8 cellular contexts compared by ENCODE assay signal in genomic region chr19:35267818-35268545, GRCh38. TPM values are rescaled to one million over a fixed set of nuclear protein-coding genes. Genes with fewer than 3 reads are reported as not detected.
DNase-seq lines count a peak whose midpoint lies in the region; ATAC-seq and TF ChIP-seq lines count a peak whose summit lies in the region.

No MANE protein-coding gene starts in this region.

- H3K36me3 ChIP-seq in lower lobe of right lung, result peaks cover 55% of the 10 kb centered on the region

- H3K4me3 Mint-ChIP-seq in activated CD4-positive, alpha-beta memory T cell treated with anti-CD3 and anti-CD28 coated beads for 36 hours, result peak overlapping the region; percentile 87

- intact Hi-C loops in activated CD4-positive, alpha-beta memory T cell treated with anti-CD3 and anti-CD28 coated beads for 36 hours (cut with micrococcal nuclease), result loop anchor here (2.0 to 5.0 kb wide), 3 partner anchors 53 to 126 kb away; partner anchors contain the start of genes FXYD5 and FXYD7
- intact Hi-C loops in lower lobe of right lung (cut with DNase I), result no loop called here

- DNase-seq in SHP77 (lab: John Stamatoyannopoulos, UW) (peak; percentile 18 to 65), SHP77 treated with DMSO at 0.1 percent for 48 hours (lab: John Stamatoyannopoulos, UW) (no peak), NCI-H526 (lab: John Stamatoyannopoulos, UW) (peak; percentile 25 to 91), ecto neural progenitor cell (ENCODE audit: low spot score) (peak; percentile 82), lower lobe of right lung (peak; percentile 88)
- DNase-seq in activated CD4-positive, alpha-beta memory T cell treated with anti-CD3 and anti-CD28 coated beads for 36 hours, result peak; percentile 77
- DNase-seq in stimulated activated CD4-positive, alpha-beta T cell treated with anti-CD3 and anti-CD28 coated beads, TNF-alpha, amount 100 ng/mL, for 24 hours (ENCODE audit: low read depth in 3 of 3), result peak; percentile 45 to 69 (median 60)

- CTCF ChIA-PET in activated CD4-positive, alpha-beta memory T cell treated with anti-CD3 and anti-CD28 coated beads for 36 hours (lab: Charles Lee), result interaction anchor here (0.7 kb wide), 1 partner anchor 127 kb away, joined by 3 read pairs; no protein-coding TSS in a partner anchor

- H3K27me3 ChIP-seq in lower lobe of right lung (ENCODE audit: low read depth), result no peaks in the 10 kb centered on the region

- no peaks in the 10 kb centered on the region for H3K9me3 Mint-ChIP-seq in activated CD4-positive, alpha-beta memory T cell treated with anti-CD3 and anti-CD28 coated beads for 36 hours

- POLR2A ChIA-PET in activated CD4-positive, alpha-beta memory T cell treated with anti-CD3 and anti-CD28 coated beads for 36 hours (lab: Charles Lee), result interaction anchor here (0.6 to 1.2 kb wide), 2 partner anchors 28 to 126 kb away, joined by 3 to 4 read pairs; no protein-coding TSS in a partner anchor

- no peak for TF ChIP-seq CTCF in lower lobe of right lung (IDR thresholded peaks at IDR 0.05)

- peak overlapping the region; percentile 93 for H3K27ac ChIP-seq in lower lobe of right lung

- no peaks in the 10 kb centered on the region for H3K9me3 ChIP-seq in lower lobe of right lung

- H3K27ac Mint-ChIP-seq in activated CD4-positive, alpha-beta memory T cell treated with anti-CD3 and anti-CD28 coated beads for 36 hours, result peak overlapping the region; percentile 93

- peaks cover 28% of the 10 kb centered on the region for H3K4me1 Mint-ChIP-seq in activated CD4-positive, alpha-beta memory T cell treated with anti-CD3 and anti-CD28 coated beads for 36 hours (ENCODE audit: low read depth)

- peaks cover 52% of the 10 kb centered on the region for H3K4me1 ChIP-seq in lower lobe of right lung

- H3K27me3 Mint-ChIP-seq in activated CD4-positive, alpha-beta memory T cell treated with anti-CD3 and anti-CD28 coated beads for 36 hours, result no peaks in the 10 kb centered on the region

- ATAC-seq in HG03097 (IDR thresholded peaks at IDR 0.05; ENCODE audit: low FRiP score, unreplicated experiment) (peak; percentile 38), lower lobe of right lung (peak; percentile 81 to 85)

- peak overlapping the region; percentile 90 for H3K4me3 ChIP-seq in lower lobe of right lung

- peaks cover 36% of the 10 kb centered on the region for H3K36me3 Mint-ChIP-seq in activated CD4-positive, alpha-beta memory T cell treated with anti-CD3 and anti-CD28 coated beads for 36 hours

RNA-seq across cellular contexts. Expression of gene USF2, which starts 0.8 kb away (rescaled TPM):
- total RNA-seq in activated CD4-positive, alpha-beta memory T cell treated with anti-CD3 and anti-CD28 coated beads for 36 hours, result 100 to 1,000 TPM; 117 to 121 TPM
- total RNA-seq in lower lobe of right lung, result 171 TPM

RNA-seq across cellular contexts. Expression of gene HAMP, which starts 14.3 kb away (rescaled TPM):
- not detected for total RNA-seq in activated CD4-positive, alpha-beta memory T cell treated with anti-CD3 and anti-CD28 coated beads for 36 hours
- total RNA-seq in lower lobe of right lung, result not detected

RNA-seq across cellular contexts. Expression of gene LSR, which starts 19.2 kb away (rescaled TPM):
- 10 to 100 TPM; 25.4 to 28.7 TPM for total RNA-seq in activated CD4-positive, alpha-beta memory T cell treated with anti-CD3 and anti-CD28 coated beads for 36 hours
- total RNA-seq in lower lobe of right lung, result 74.1 TPM

RNA-seq across cellular contexts. Expression of gene MAG, which starts 24.0 kb away (rescaled TPM):
- under 1 TPM; 0.43 to 0.44 TPM for total RNA-seq in activated CD4-positive, alpha-beta memory T cell treated with anti-CD3 and anti-CD28 coated beads for 36 hours
- not detected for total RNA-seq in lower lobe of right lung

RNA-seq across cellular contexts. Expression of gene FAM187B, which starts 39.4 kb away (rescaled TPM):
- total RNA-seq in activated CD4-positive, alpha-beta memory T cell treated with anti-CD3 and anti-CD28 coated beads for 36 hours, result under 1 TPM in 1 of 2 experiments, not detected in 1; 0.19 TPM
- total RNA-seq in lower lobe of right lung, result 0.41 TPM
